ENCODE assay signal across 8 cellular contexts in genomic region chr7:48299580-48300169, GRCh38.
DNase-seq lines count a peak whose midpoint lies in the region; FAIRE-seq and TF ChIP-seq lines count a peak whose summit lies in the region.

No MANE protein-coding gene starts in this region.

- intact Hi-C loops in activated CD4-positive, alpha-beta T cell treated with anti-CD3 and anti-CD28 coated beads, Interleukin-2, amount 10 ng/mL, durations not matched to agents 24 days and 14 days (cut with micrococcal nuclease): loop anchor here (1.0 to 10.0 kb wide), 4 partner anchors 116 to 575 kb away; partner anchors contain the start of gene UPP1

- peak; percentile 91 for TF ChIP-seq CTCF in choroid plexus epithelial cell (conservative IDR thresholded peaks at IDR 0.05; ENCODE audit: low read depth, low read length)

- H3K27ac Mint-ChIP-seq in activated CD4-positive, alpha-beta T cell treated with anti-CD3 and anti-CD28 coated beads, Interleukin-2, amount 10 ng/mL, durations not matched to agents 24 days and 14 days: no peak overlapping the region

- peaks cover 2% of the 10 kb centered on the region for H3K27me3 Mint-ChIP-seq in activated CD4-positive, alpha-beta T cell treated with anti-CD3 and anti-CD28 coated beads, Interleukin-2, amount 10 ng/mL, durations not matched to agents 24 days and 14 days

- TF ChIP-seq POLR2A in H54 (IDR thresholded peaks at IDR 0.05; ENCODE audit: low read depth, low read length): no peak

- peak; percentile 83 for DNase-seq in activated CD4-positive, alpha-beta T cell treated with anti-CD3 and anti-CD28 coated beads, Interleukin-2, amount 10 ng/mL, durations not matched to agents 24 days and 14 days
- DNase-seq in activated CD4-positive, alpha-beta T cell treated with anti-CD3 and anti-CD28 coated beads for 4 hours: no peak
- DNase-seq in H54 (ENCODE audit: insufficient read length, low spot score): peak; percentile 64
- DNase-seq in KBM-7: peak; percentile 62
- DNase-seq in RPMI8226: peak; percentile 65
- peak; percentile 90 for DNase-seq in choroid plexus epithelial cell (ENCODE audit: low read depth)
- DNase-seq in left kidney (ENCODE audit: low read depth, low spot score): peak; percentile 83
- DNase-seq in stimulated activated CD8-positive, alpha-beta memory T cell treated with anti-CD3 and anti-CD28 coated beads, Interleukin-7, amount 100 ng/mL, for 24 hours (ENCODE audit: low read depth): peak; percentile 13

- peak; percentile 86 for FAIRE-seq in H54 (lab: Jason Lieb, UNC)

- in situ Hi-C loops in KBM-7 (cut with MboI; ENCODE audit: low pct_unique_long_range_greater_than_20kb, low sequenced_read_pairs): no loop called here

- no peaks in the 10 kb centered on the region for H3K9me3 Mint-ChIP-seq in activated CD4-positive, alpha-beta T cell treated with anti-CD3 and anti-CD28 coated beads, Interleukin-2, amount 10 ng/mL, durations not matched to agents 24 days and 14 days

- H3K36me3 Mint-ChIP-seq in activated CD4-positive, alpha-beta T cell treated with anti-CD3 and anti-CD28 coated beads, Interleukin-2, amount 10 ng/mL, durations not matched to agents 24 days and 14 days (ENCODE audit: low read depth): no peaks in the 10 kb centered on the region

- no peak overlapping the region for H3K4me3 Mint-ChIP-seq in activated CD4-positive, alpha-beta T cell treated with anti-CD3 and anti-CD28 coated beads, Interleukin-2, amount 10 ng/mL, durations not matched to agents 24 days and 14 days

- H3K4me3 ChIP-seq in choroid plexus epithelial cell (ENCODE audit: low read depth, low read length): no peak overlapping the region

- H3K4me1 Mint-ChIP-seq in activated CD4-positive, alpha-beta T cell treated with anti-CD3 and anti-CD28 coated beads, Interleukin-2, amount 10 ng/mL, durations not matched to agents 24 days and 14 days: peaks cover 4% of the 10 kb centered on the region

Comparison
In these comparisons a context has a peak if more than half of its experiments do, and no peak if none do; other contexts are left out.
1. DNase-seq: peak in activated CD4-positive, alpha-beta T cell treated with anti-CD3 and anti-CD28 coated beads, Interleukin-2, amount 10 ng/mL, durations not matched to agents 24 days and 14 days (single experiment), H54 (single experiment), KBM-7 (single experiment), RPMI8226 (single experiment), choroid plexus epithelial cell (single experiment), left kidney (single experiment) and stimulated activated CD8-positive, alpha-beta memory T cell treated with anti-CD3 and anti-CD28 coated beads, Interleukin-7, amount 100 ng/mL, for 24 hours (single experiment); none in activated CD4-positive, alpha-beta T cell treated with anti-CD3 and anti-CD28 coated beads for 4 hours (0 of 2).